8 cellular contexts compared by ENCODE assay signal in the genomic region with DNA sequence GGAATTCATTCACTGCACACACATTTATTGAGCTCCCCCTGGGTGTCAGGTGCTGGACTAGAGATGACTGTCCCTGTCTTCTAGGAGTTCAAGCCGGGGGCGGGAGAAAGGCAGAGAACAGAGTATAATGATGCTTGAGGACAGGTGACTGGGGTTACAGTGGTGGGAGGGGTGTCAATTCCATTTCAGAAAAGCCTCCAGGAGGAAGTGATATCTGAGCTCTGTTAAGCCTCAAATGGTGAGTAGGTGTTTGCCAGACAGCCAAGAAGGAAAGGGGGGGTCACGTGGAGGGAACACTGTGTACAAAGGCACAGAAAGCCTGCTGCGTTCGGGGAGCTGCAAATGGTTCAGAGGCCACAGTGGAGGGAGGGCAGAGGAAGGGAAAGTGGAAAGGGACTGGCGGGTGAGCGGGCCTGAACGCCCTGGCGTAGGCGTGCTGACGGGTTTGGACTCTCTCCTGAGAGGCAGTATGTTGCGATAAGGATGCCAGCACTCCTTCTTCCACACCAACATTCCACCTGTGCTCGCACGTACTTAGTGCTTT. TPM values are rescaled to one million over a fixed set of nuclear protein-coding genes. Genes with fewer than 3 reads are reported as not detected.
DNase-seq lines count a peak whose midpoint lies in the region; ATAC-seq, FAIRE-seq and TF ChIP-seq lines count a peak whose summit lies in the region.

No MANE protein-coding gene starts in this region.

- H3K4me2 ChIP-seq in OCI-LY3 (ENCODE audit: low read length): peak overlapping the region; percentile 44

- DNase-seq in HTR-8/SVneo (ENCODE audit: insufficient read length, low spot score) (no peak), Right ventricle myocardium inferior (ENCODE audit: missing footprints) (peak; percentile 80), GM20000 (ENCODE audit: low spot score) (no peak), frontal cortex (ENCODE audit: low spot score in 2 of 2) (no peak), mesenteric fat pad (ENCODE audit: low spot score) (no peak)

- H3K9me3 ChIP-seq in OCI-LY3 (ENCODE audit: insufficient read depth, low read length) (no peaks in the 10 kb centered on the region), skeletal muscle tissue (ENCODE audit: control insufficient read depth in 3 of 3, low read length in 3 of 3) (no peaks in the 10 kb centered on the region)

- intact Hi-C loops in Right ventricle myocardium inferior (cut with DNase I): loop anchor here (2.0 kb wide), 2 partner anchors 223 to 285 kb away; partner anchors contain the start of gene KAT7

- H3K4me1 ChIP-seq in OCI-LY3 (ENCODE audit: low read length) (peaks cover 14% of the 10 kb centered on the region), skeletal muscle tissue (ENCODE audit: control insufficient read depth in 3 of 3, insufficient read depth in 3 of 3, low read length in 3 of 3) (peaks cover 20 to 33% (median 33%) of the 10 kb centered on the region in 3 donors)

- peak overlapping the region; percentile 10; the same call in 1 of the 2 replicates for H2AFZ ChIP-seq in OCI-LY3 (ENCODE audit: low read depth, low read length)

- ATAC-seq in Right ventricle myocardium inferior (peak; percentile 81), HG02642 (IDR thresholded peaks at IDR 0.05; ENCODE audit: poor library complexity, unreplicated experiment) (no peak)

- no peaks in the 10 kb centered on the region for H3K79me2 ChIP-seq in OCI-LY3 (ENCODE audit: low read length)

- H3K27me3 ChIP-seq in OCI-LY3 (ENCODE audit: low read depth, low read length) (peaks cover 13% of the 10 kb centered on the region), skeletal muscle tissue (ENCODE audit: control insufficient read depth in 3 of 3, insufficient read depth in 3 of 3, low read length in 3 of 3) (peaks cover 0 to 3% (median 0%) of the 10 kb centered on the region in 3 donors)

- H3K36me3 ChIP-seq in OCI-LY3 (replicated peaks; ENCODE audit: low read depth, low read length) (no peaks in the 10 kb centered on the region), skeletal muscle tissue (ENCODE audit: control insufficient read depth in 3 of 3, insufficient read depth in 3 of 3, low read length in 3 of 3) (no peaks in the 10 kb centered on the region)

- H3K9ac ChIP-seq in OCI-LY3 (ENCODE audit: low read length): no peak overlapping the region
- H3K9ac ChIP-seq in skeletal muscle tissue (ENCODE audit: low read depth in 1 of 3, low read length in 3 of 3): peak overlapping the region; percentile 33 to 74 (median 65)

- H4K20me1 ChIP-seq in OCI-LY3 (ENCODE audit: insufficient read depth, low read length): no peaks in the 10 kb centered on the region

- FAIRE-seq in HTR-8/SVneo (lab: Jason Lieb, UNC) (peak; percentile 60), frontal cortex (lab: Jason Lieb, UNC) (no peak)

- peak overlapping the region; percentile 28 for H3K4me3 ChIP-seq in OCI-LY3 (ENCODE audit: low read length)
- H3K4me3 ChIP-seq in skeletal muscle tissue (ENCODE audit: low read length in 3 of 3): peak overlapping the region in 2 of 3 donors; percentile 35 to 56

- TF ChIP-seq CTCF in OCI-LY3 (IDR thresholded peaks at IDR 0.05; ENCODE audit: low read depth, low read length) (no peak), GM20000 (IDR thresholded peaks at IDR 0.05; ENCODE audit: extremely low read depth, missing control alignments) (no peak)

- H3K27ac ChIP-seq in OCI-LY3 (ENCODE audit: low read length): no peak overlapping the region
- H3K27ac ChIP-seq in skeletal muscle tissue (ENCODE audit: low read depth, low read length): peak overlapping the region; percentile 46

RNA-seq across cellular contexts. Expression of gene NXPH3, which starts 9.7 kb away (rescaled TPM):
- total RNA-seq in Right ventricle myocardium inferior (4.5 TPM), skeletal muscle tissue (0.52 TPM), frontal cortex (7.7 TPM), mesenteric fat pad (3.8 TPM)
